Comparison of ENCODE assay signal across 18 cellular contexts in genomic region chr1:112457965-112458364, GRCh38. TPM values are rescaled to one million over a fixed set of nuclear protein-coding genes. Genes with fewer than 3 reads are reported as not detected.
DNase-seq lines count a peak whose midpoint lies in the region; ATAC-seq and TF ChIP-seq lines count a peak whose summit lies in the region.
"Had no signal": no experiment of that assay in that cellular context is flagged by ENCODE, and none has a peak within 500 bp of the region (broad histone marks: within the 10 kb centered on the region; RNA-seq: fewer than 3 reads in every experiment).

No MANE protein-coding gene starts in this region.

- H3K27me3 ChIP-seq in GM23248 (replicated peaks; ENCODE audit: insufficient read depth) (no peaks in the 10 kb centered on the region), PC-3 (ENCODE audit: low read length) (no peaks in the 10 kb centered on the region)
- H3K27me3 ChIP-seq: MG63, SJCRH30 had no signal

- H3K9ac ChIP-seq in GM23248 = 0 out of 2 replicates have a peak overlapping the region, but pooled peaks have one; percentile 5
- no peak overlapping the region for H3K9ac ChIP-seq in PC-3 (ENCODE audit: low read length)

- no peak for ATAC-seq in PC-3

- H3K9me3 ChIP-seq in GM23248 (ENCODE audit: low read depth) (no peaks in the 10 kb centered on the region), PC-3 (ENCODE audit: low read length) (no peaks in the 10 kb centered on the region)
- H3K9me3 ChIP-seq: Caco-2, MG63, SJCRH30 had no signal

- in situ Hi-C loops in GM23248 (cut with MboI) = no loop called here

- H2AFZ ChIP-seq in GM23248 (no peak overlapping the region), PC-3 (ENCODE audit: low read length) (no peak overlapping the region)

- no peaks in the 10 kb centered on the region for H4K20me1 ChIP-seq in GM23248 (ENCODE audit: insufficient read depth)
- no peaks in the 10 kb centered on the region for H4K20me1 ChIP-seq in PC-3 (ENCODE audit: low read length)

- peaks cover 47% of the 10 kb centered on the region for H3K36me3 ChIP-seq in GM23248 (ENCODE audit: low read depth)
- peaks cover 28% of the 10 kb centered on the region; the same call in 1 of the 2 replicates for H3K36me3 ChIP-seq in PC-3 (ENCODE audit: low read depth, low read length)

- TF ChIP-seq CTCF in choroid plexus epithelial cell (conservative IDR thresholded peaks at IDR 0.05; ENCODE audit: low read depth, low read length) (no peak), fibroblast of the aortic adventitia (IDR thresholded peaks at IDR 0.05; ENCODE audit: insufficient read depth, low read length) (no peak), PC-3 (conservative IDR thresholded peaks at IDR 0.05; ENCODE audit: low read depth, low read length) (no peak)

- H3K27ac ChIP-seq in GM23248 = peak overlapping the region; percentile 40
- H3K27ac ChIP-seq in PC-3 (ENCODE audit: low read length) = no peak overlapping the region
- H3K27ac ChIP-seq: RWPE1, SJCRH30 had no signal

- DNase-seq in GM23248 (peak; percentile 55), choroid plexus epithelial cell (ENCODE audit: low read depth) (peak; percentile 53), fibroblast of the aortic adventitia (ENCODE audit: low read depth) (peak; percentile 59), superior temporal gyrus (ENCODE audit: extremely low spot score) (peak; percentile 9), iPS-NIHi7 (ENCODE audit: extremely low spot score) (no peak), GM19238 (ENCODE audit: insufficient read length, low spot score) (no peak), PC-3 (no peak)
- DNase-seq: ACHN; Caco-2; CD4-positive, CD25-positive, alpha-beta regulatory T cell; DMS153; H7; NCI-H1105; NCI-H2227 treated with DMSO at 0.1 percent for 48 hours; NCI-H526; SJCRH30 had no signal

- H3K4me1 ChIP-seq in GM23248 (ENCODE audit: insufficient read depth) (peaks cover 18% of the 10 kb centered on the region), PC-3 (ENCODE audit: insufficient read depth, low read length) (no peaks in the 10 kb centered on the region)
- H3K4me1 ChIP-seq: Caco-2, SJCRH30 had no signal

- BruUV-seq in PC-3 (replicated peaks; lab: Mats Ljungman, UMichigan) = no TSS peak

- intact Hi-C loops in PC-3 (cut with micrococcal nuclease) = no loop called here

- CTCF ChIA-PET in PC-3 (lab: Charles Lee) = no interaction called here

- peaks cover 29% of the 10 kb centered on the region; the same call in 1 of the 2 replicates for H3F3A ChIP-seq in GM23248 (ENCODE audit: insufficient read depth)
- H3F3A ChIP-seq in PC-3 (ENCODE audit: low read length, unreplicated experiment) = no peaks in the 10 kb centered on the region

- H3K79me2 ChIP-seq in GM23248 (ENCODE audit: insufficient read depth) (peaks cover 48% of the 10 kb centered on the region), PC-3 (ENCODE audit: low read length) (no peaks in the 10 kb centered on the region)

- H3K4me2 ChIP-seq in GM23248 (ENCODE audit: unreplicated experiment) (no peak overlapping the region), PC-3 (ENCODE audit: low read length) (no peak overlapping the region)

- POLR2A ChIA-PET in PC-3 (lab: Charles Lee; ENCODE audit: unreplicated experiment) = no interaction called here

- H3K4me3 ChIP-seq in GM23248 (no peak overlapping the region), choroid plexus epithelial cell (ENCODE audit: low read depth, low read length) (no peak overlapping the region), fibroblast of the aortic adventitia (ENCODE audit: low read depth, low read length) (no peak overlapping the region), PC-3 (ENCODE audit: low read length) (no peak overlapping the region)
- H3K4me3 ChIP-seq: MG63, SJCRH30 had no signal

- no peaks in the 10 kb centered on the region for H3K9me2 ChIP-seq in GM23248 (ENCODE audit: insufficient read depth)
- no peaks in the 10 kb centered on the region for H3K9me2 ChIP-seq in PC-3 (replicated peaks; ENCODE audit: low read length)

RNA-seq across cellular contexts. Expression of gene WNT2B, which starts 50.8 kb away (rescaled TPM):
- 0.13 and 2.1 TPM in 2 replicates for total RNA-seq in GM23248 (2014; rRNA removed; shearing (Covaris generic))
- polyA plus RNA-seq in GM23248 (2016; fragmentation: Nextera tagmentation; extraction: Ambion mirVana) = 0.43 and 0.61 TPM in 2 replicates
- total RNA-seq in fibroblast of the aortic adventitia (ENCODE audit: low replicate concordance) (1.8 and 2.4 TPM in 2 replicates), PC-3 (2014; rRNA removed) (0.46 and 0.55 TPM in 2 replicates)

Comparison
In these comparisons a context has a peak if more than half of its experiments do, and no peak if none do; other contexts are left out.
1. DNase-seq: peak in GM23248 (single experiment), choroid plexus epithelial cell (single experiment), fibroblast of the aortic adventitia (single experiment) and superior temporal gyrus (single experiment); none in iPS-NIHi7 (single experiment), GM19238 (single experiment) and PC-3 (single experiment).